ENCODE assay signal across 14 cellular contexts in genomic region chr5:81848368-81848767, GRCh38.
DNase-seq lines count a peak whose midpoint lies in the region; TF ChIP-seq lines count a peak whose summit lies in the region.
"Had no signal": no experiment of that assay in that cellular context is flagged by ENCODE, and none has a peak within 500 bp of the region (broad histone marks: within the 10 kb centered on the region; RNA-seq: fewer than 3 reads in every experiment).

No MANE protein-coding gene starts in this region.

- H3K4me1 Mint-ChIP-seq in endodermal cell, result peaks cover 35% of the 10 kb centered on the region

- H3K36me3 Mint-ChIP-seq in endodermal cell (ENCODE audit: low read depth), result no peaks in the 10 kb centered on the region
- H3K36me3 Mint-ChIP-seq: stimulated activated memory B cell treated with anti-CD40 and anti-IgM and Interleukin-4, amounts not matched to agents 10 μg/mL and 1 μg/mL and 100 μg/mL, for 72 hours had no signal

- H3K9me3 Mint-ChIP-seq in endodermal cell, result no peaks in the 10 kb centered on the region
- H3K9me3 Mint-ChIP-seq: stimulated activated memory B cell treated with anti-CD40 and anti-IgM and Interleukin-4, amounts not matched to agents 10 μg/mL and 1 μg/mL and 100 μg/mL, for 72 hours had no signal

- no peaks in the 10 kb centered on the region for H3K27me3 Mint-ChIP-seq in endodermal cell (ENCODE audit: insufficient read depth)
- H3K27me3 Mint-ChIP-seq: activated CD4-positive, alpha-beta T cell treated with anti-CD3 and anti-CD28 coated beads, Interleukin-2, amount 10 ng/mL, durations not matched to agents 7 days and 5 days; stimulated activated memory B cell treated with anti-CD40 and anti-IgM and Interleukin-4, amounts not matched to agents 10 μg/mL and 1 μg/mL and 100 μg/mL, for 72 hours had no signal

- WGBS in endodermal cell (ENCODE audit: insufficient coverage in 1 of 2, insufficient read length in 1 of 2), 2 experiments, result 75 to 83% methylated on average over 1 of the region's 1 CpG

- H3K4me1 ChIP-seq in endodermal cell (ENCODE audit: control insufficient read depth, insufficient read depth, low read length), result peaks cover 17% of the 10 kb centered on the region

- H3K9ac ChIP-seq in endodermal cell (ENCODE audit: extremely low read depth, low read length, poor library complexity, severe bottlenecking), result no peak overlapping the region

- H3K27ac Mint-ChIP-seq in endodermal cell, result no peak overlapping the region
- H3K27ac Mint-ChIP-seq: activated CD4-positive, alpha-beta T cell treated with anti-CD3 and anti-CD28 coated beads, Interleukin-2, amount 10 ng/mL, durations not matched to agents 7 days and 5 days; stimulated activated memory B cell treated with anti-CD40 and anti-IgM and Interleukin-4, amounts not matched to agents 10 μg/mL and 1 μg/mL and 100 μg/mL, for 72 hours had no signal

- TF ChIP-seq CTCF in AG10803 (conservative IDR thresholded peaks at IDR 0.05; ENCODE audit: low read length) (no peak), endodermal cell (conservative IDR thresholded peaks at IDR 0.05) (no peak)

- no peaks in the 10 kb centered on the region for H3K9me3 ChIP-seq in endodermal cell (ENCODE audit: control insufficient read depth, low read length)

- H3K4me3 Mint-ChIP-seq in endodermal cell, result no peak overlapping the region
- H3K4me3 Mint-ChIP-seq: activated CD4-positive, alpha-beta T cell treated with anti-CD3 and anti-CD28 coated beads, Interleukin-2, amount 10 ng/mL, durations not matched to agents 7 days and 5 days; stimulated activated memory B cell treated with anti-CD40 and anti-IgM and Interleukin-4, amounts not matched to agents 10 μg/mL and 1 μg/mL and 100 μg/mL, for 72 hours had no signal

- peak; percentile 39 for DNase-seq in AG10803 (ENCODE audit: low read depth)
- peak; percentile 32 for DNase-seq in OCI-M1 (lab: John Stamatoyannopoulos, UW)
- peak; percentile 58 for DNase-seq in endodermal cell
- peak; percentile 77 for DNase-seq in midbrain (lab: John Stamatoyannopoulos, UW)
- DNase-seq in HK-2 (ENCODE audit: unreplicated experiment), result no peak
- DNase-seq in glomerular visceral epithelial cell (ENCODE audit: extremely low spot score), result no peak
- DNase-seq in HPDE6-E6E7 (ENCODE audit: extremely low spot score), result no peak
- no peak for DNase-seq in GF-D8 (lab: John Stamatoyannopoulos, UW)
- DNase-seq: activated CD4-positive, alpha-beta T cell treated with anti-CD3 and anti-CD28 coated beads, Interleukin-2, amount 10 ng/mL, durations not matched to agents 7 days and 5 days; IMR-90; islet precursor cell; NK-92 treated with Interleukin-12 subunit alpha and Interleukin-12 subunit beta, amount 100 ng/mL, for 24 hours; occipital lobe had no signal

- H3K4me3 ChIP-seq in AG10803 (ENCODE audit: low read length) (no peak overlapping the region), endodermal cell (ENCODE audit: low read length) (no peak overlapping the region)

- no peaks in the 10 kb centered on the region for H3K36me3 ChIP-seq in endodermal cell (ENCODE audit: control insufficient read depth, insufficient read depth, low read length)

- H3K27ac ChIP-seq in endodermal cell (ENCODE audit: low read depth, low read length), result no peak overlapping the region

- no peaks in the 10 kb centered on the region for H3K27me3 ChIP-seq in endodermal cell (ENCODE audit: control insufficient read depth, insufficient read depth, low read length, poor library complexity, severe bottlenecking)

Comparison
In these comparisons a context has a peak if more than half of its experiments do, and no peak if none do; other contexts are left out.
1. DNase-seq: peak in AG10803 (single experiment), OCI-M1 (single experiment), endodermal cell (single experiment) and midbrain (single experiment); none in HK-2 (single experiment), glomerular visceral epithelial cell (single experiment), HPDE6-E6E7 (single experiment) and GF-D8 (single experiment).